In the genomic region with DNA sequence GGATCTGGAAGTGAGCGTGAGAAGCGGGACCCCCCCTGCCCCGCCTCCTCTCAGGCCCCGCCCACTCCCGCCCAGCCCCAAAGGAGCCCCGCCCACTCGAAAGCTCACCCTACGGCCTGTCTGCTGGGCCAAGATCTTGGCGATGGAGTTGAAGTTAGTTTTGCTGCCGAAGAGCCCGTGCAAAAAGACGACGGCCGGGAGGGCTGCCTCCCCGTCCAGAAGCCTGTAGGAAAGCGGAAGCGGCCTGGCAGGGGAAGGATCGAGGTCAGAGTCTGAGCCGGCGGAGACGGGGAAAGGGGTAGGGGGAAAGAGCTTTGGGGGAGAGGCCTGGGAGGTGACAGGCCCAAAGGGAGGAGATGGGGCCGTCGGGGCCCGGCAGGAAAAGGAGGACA, we compare ENCODE assay signal across 9 cellular contexts. TPM values are rescaled to one million over a fixed set of nuclear protein-coding genes. Genes with fewer than 3 reads are reported as not detected.
DNase-seq lines count a peak whose midpoint lies in the region; ATAC-seq lines count a peak whose summit lies in the region.
"Had no signal": no experiment of that assay in that cellular context is flagged by ENCODE, and none has a peak within 500 bp of the region (broad histone marks: within the 10 kb centered on the region; RNA-seq: fewer than 3 reads in every experiment).

No MANE protein-coding gene starts in this region.

- H3K9me3 ChIP-seq in MG63 = no peaks in the 10 kb centered on the region

- ATAC-seq in HG03108 (IDR thresholded peaks at IDR 0.05; ENCODE audit: unreplicated experiment) = no peak

- H3K36me3 ChIP-seq in MG63 = peaks cover 3% of the 10 kb centered on the region; the same call in 1 of the 2 replicates

- DNase-seq in AML-193 (lab: John Stamatoyannopoulos, UW) = peak; percentile 25 to 33
- peak; percentile 74 for DNase-seq in GM19238 (ENCODE audit: insufficient read length, low spot score)
- peak; percentile 42 for DNase-seq in MG63
- DNase-seq in activated CD4-positive, CD25-positive, alpha-beta regulatory T cell treated with anti-CD3 and anti-CD28 coated beads, Interleukin-2, amount 50 U/mL, for 72 hours = peak; percentile 66
- DNase-seq in cerebellum (ENCODE audit: low spot score) = peak; percentile 69
- peak; percentile 14 for DNase-seq in kidney glomerular epithelial cell (lab: John Stamatoyannopoulos, UW)
- DNase-seq in stimulated activated CD4-positive, alpha-beta T cell treated with anti-CD3 and anti-CD28 coated beads, Interleukin-1b, Interleukin-23, amount 100 ng/mL, for 24 hours (ENCODE audit: low read depth in 4 of 4, low spot score in 1 of 4) = peak; percentile 40 to 68 (median 48)

- peak overlapping the region; percentile 67 for H3K4me3 ChIP-seq in MG63

- H3K27me3 ChIP-seq in MG63 = no peaks in the 10 kb centered on the region

RNA-seq across cellular contexts. Expression of a gene that starts 0.4 kb away (rescaled TPM):
- total RNA-seq in MG63 (2014; rRNA removed; shearing (Covaris generic); ENCODE audit: low replicate concordance) = 5.0 and 16.7 TPM in 2 replicates
- total RNA-seq in cerebellum = 7.0 TPM

RNA-seq across cellular contexts. Expression of a gene that starts 18.7 kb away (rescaled TPM):
- total RNA-seq in MG63 (2014; rRNA removed; shearing (Covaris generic); ENCODE audit: low replicate concordance) = 3.8 and 7.8 TPM in 2 replicates
- total RNA-seq in cerebellum = 43.0 TPM

RNA-seq across cellular contexts. Expression of a gene that starts 31.9 kb away (rescaled TPM):
- not detected in 2 replicates for total RNA-seq in MG63 (2014; rRNA removed; shearing (Covaris generic); ENCODE audit: low replicate concordance)
- 0.36 TPM for total RNA-seq in cerebellum
- total RNA-seq: HT1080 had no signal

RNA-seq across cellular contexts. Expression of a gene that starts 54.8 kb away (rescaled TPM):
- 88.8 and 104 TPM in 2 replicates for total RNA-seq in MG63 (2014; rRNA removed; shearing (Covaris generic); ENCODE audit: low replicate concordance)
- total RNA-seq in cerebellum = 17.0 TPM

RNA-seq across cellular contexts. Expression of a gene that starts 55.0 kb away (rescaled TPM):
- 5.6 and 6.8 TPM in 2 replicates for total RNA-seq in MG63 (2014; rRNA removed; shearing (Covaris generic); ENCODE audit: low replicate concordance)
- total RNA-seq in cerebellum = 3.3 TPM

Comparison
In these comparisons a context has a peak if more than half of its experiments do, and no peak if none do; other contexts are left out.
1. DNase-seq: peak in every context shown above with its lines; median percentile 74 in GM19238; 69 in cerebellum; 66 in activated CD4-positive, CD25-positive, alpha-beta regulatory T cell treated with anti-CD3 and anti-CD28 coated beads, Interleukin-2, amount 50 U/mL, for 72 hours; 48 in stimulated activated CD4-positive, alpha-beta T cell treated with anti-CD3 and anti-CD28 coated beads, Interleukin-1b, Interleukin-23, amount 100 ng/mL, for 24 hours; 42 in MG63; 29 in AML-193; 14 in kidney glomerular epithelial cell.